2 cellular contexts compared by ENCODE assay signal in the genomic region with DNA sequence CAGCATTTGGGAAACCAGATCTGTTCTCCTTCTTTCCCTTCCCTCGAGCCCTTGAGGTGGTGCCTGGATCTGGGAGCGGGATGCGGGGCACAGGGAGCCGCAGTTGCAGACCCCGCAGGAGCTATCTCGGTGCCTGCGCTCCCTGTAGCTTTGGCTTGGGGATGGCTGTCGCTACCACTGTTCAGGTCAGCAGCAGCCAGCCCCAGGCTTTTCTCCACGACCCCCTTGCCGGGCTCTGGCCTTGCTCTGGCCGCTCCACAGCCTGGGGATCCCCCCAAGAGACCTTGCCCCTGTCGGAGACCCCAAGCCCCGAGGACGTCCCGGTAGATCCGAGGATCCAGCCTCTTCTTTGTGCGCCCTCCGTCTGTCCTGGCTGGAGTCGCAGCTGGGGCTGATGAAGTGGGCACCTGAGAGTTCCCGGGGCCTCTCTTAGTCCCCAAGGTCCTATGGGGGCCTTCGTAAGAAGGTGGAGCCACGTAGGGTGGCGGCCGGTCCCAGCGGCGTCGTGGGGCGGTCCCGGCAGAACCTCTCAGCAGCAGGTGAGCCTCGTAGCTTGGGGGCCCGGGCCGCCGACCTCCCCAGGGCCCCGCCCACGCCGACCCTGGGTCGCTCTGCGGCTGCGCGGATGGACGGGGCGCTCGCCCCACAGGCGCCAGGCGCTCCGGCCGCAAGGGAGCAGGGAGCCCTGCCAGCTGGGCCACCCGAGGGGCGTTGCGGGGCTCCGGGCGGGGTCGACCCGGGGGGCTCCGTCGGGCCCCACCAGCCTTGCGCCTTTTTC.
A peak's percentile ranks its signal among the peaks of the same experiment; 100 is the strongest.
TF ChIP-seq lines count a peak whose summit lies in the region.

No MANE protein-coding gene starts in this region.

TF ChIP-seq in H1, 55 proteins besides CTCF, POLR2A, EP300 and RAD21:
- TF ChIP-seq JUN (IDR thresholded peaks at IDR 0.05; ENCODE audit: low read depth, low read length) (no peak), E2F6 (IDR thresholded peaks at IDR 0.05) (peak; percentile 35; the same call in 1 of the 2 replicates), FOSL1 (IDR thresholded peaks at IDR 0.05; ENCODE audit: insufficient read depth, low read depth, low read length) (no peak), EZH2 (IDR thresholded peaks at IDR 0.05; ENCODE audit: low read depth, low read length, severe bottlenecking) (peak; percentile 92), NRF1 (IDR thresholded peaks at IDR 0.05; ENCODE audit: low read depth, low read length) (peak; percentile 30; the same call in 1 of the 2 replicates), EGR1 (IDR thresholded peaks at IDR 0.05; ENCODE audit: borderline replicate concordance, low read depth, low read length) (peak; percentile 38; the same call in 1 of the 2 replicates), SUZ12 (IDR thresholded peaks at IDR 0.05; ENCODE audit: low read length) (peak; percentile 58)
TF ChIP-seq in H1: peak in this region for 5.

TF ChIP-seq in neural cell, 6 proteins besides CTCF, POLR2A, EP300 and RAD21:
- no peak for TF ChIP-seq TAF1 (IDR thresholded peaks at IDR 0.05; ENCODE audit: low read depth)
- TF ChIP-seq EZH2 (IDR thresholded peaks at IDR 0.05; ENCODE audit: borderline replicate concordance, insufficient read depth, low read length, poor library complexity, severe bottlenecking) = no peak
- TF ChIP-seq POLR2AphosphoS5 (IDR thresholded peaks at IDR 0.05) = no peak
- TF ChIP-seq MXI1 (conservative IDR thresholded peaks at IDR 0.05; ENCODE audit: poor library complexity, severe bottlenecking) = no peak
- no peak for TF ChIP-seq SMC3 (conservative IDR thresholded peaks at IDR 0.05; ENCODE audit: poor library complexity)
- TF ChIP-seq, protein P1, sequence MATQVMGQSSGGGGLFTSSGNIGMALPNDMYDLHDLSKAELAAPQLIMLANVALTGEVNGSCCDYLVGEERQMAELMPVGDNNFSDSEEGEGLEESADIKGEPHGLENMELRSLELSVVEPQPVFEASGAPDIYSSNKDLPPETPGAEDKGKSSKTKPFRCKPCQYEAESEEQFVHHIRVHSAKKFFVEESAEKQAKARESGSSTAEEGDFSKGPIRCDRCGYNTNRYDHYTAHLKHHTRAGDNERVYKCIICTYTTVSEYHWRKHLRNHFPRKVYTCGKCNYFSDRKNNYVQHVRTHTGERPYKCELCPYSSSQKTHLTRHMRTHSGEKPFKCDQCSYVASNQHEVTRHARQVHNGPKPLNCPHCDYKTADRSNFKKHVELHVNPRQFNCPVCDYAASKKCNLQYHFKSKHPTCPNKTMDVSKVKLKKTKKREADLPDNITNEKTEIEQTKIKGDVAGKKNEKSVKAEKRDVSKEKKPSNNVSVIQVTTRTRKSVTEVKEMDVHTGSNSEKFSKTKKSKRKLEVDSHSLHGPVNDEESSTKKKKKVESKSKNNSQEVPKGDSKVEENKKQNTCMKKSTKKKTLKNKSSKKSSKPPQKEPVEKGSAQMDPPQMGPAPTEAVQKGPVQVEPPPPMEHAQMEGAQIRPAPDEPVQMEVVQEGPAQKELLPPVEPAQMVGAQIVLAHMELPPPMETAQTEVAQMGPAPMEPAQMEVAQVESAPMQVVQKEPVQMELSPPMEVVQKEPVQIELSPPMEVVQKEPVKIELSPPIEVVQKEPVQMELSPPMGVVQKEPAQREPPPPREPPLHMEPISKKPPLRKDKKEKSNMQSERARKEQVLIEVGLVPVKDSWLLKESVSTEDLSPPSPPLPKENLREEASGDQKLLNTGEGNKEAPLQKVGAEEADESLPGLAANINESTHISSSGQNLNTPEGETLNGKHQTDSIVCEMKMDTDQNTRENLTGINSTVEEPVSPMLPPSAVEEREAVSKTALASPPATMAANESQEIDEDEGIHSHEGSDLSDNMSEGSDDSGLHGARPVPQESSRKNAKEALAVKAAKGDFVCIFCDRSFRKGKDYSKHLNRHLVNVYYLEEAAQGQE (IDR thresholded peaks at IDR 0.05; ENCODE audit: borderline replicate concordance) = no peak
